Comparison of ENCODE assay signal across 8 cellular contexts in the genomic region with DNA sequence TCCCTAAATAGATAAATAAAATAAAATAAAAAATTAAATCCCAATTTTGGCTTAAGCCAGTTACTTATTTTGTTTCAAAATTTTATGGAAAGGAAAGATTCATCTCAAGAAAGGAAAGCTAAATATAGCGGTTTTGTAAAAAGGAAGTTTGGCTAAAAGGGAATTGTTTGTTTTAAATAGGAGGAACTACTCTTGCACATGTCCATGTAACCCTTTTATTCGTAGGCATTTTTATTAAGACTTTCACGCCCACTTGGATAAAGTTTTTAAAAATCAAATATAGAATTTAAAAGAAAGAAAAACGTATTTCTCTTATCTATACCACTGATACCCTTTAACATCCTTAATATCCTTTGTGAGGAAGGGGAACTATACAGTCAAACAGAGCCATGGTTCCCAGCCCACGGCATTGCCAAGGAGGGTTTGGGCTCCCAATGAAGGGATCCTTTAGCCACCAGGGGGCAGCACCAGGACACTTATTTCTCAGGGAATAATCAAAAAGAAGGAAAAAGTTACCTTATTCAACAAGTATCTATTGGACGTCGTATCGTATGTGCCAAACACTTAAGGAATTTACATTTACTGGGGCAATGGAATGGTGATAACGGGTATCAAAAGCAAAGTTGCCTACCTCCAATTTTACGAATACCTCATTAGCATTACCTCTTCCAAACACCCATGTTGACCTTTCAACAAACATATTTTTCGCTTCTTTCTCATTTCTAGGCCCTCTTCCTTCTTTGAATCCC. TPM values are rescaled to one million over a fixed set of nuclear protein-coding genes. Genes with fewer than 3 reads are reported as not detected.
DNase-seq lines count a peak whose midpoint lies in the region; ATAC-seq and TF ChIP-seq lines count a peak whose summit lies in the region.

No MANE protein-coding gene starts in this region.

- in situ Hi-C loops in GM13976 (cut with MboI; ENCODE audit: low sequenced_read_pairs, unreplicated experiment) = no loop called here

- H3K36me3 Mint-ChIP-seq in activated CD8-positive, alpha-beta T cell treated with anti-CD3 and anti-CD28 coated beads for 36 hours (ENCODE audit: low read depth) = no peaks in the 10 kb centered on the region
- peaks cover 2% of the 10 kb centered on the region for H3K36me3 Mint-ChIP-seq in memory B cell

- H3K27me3 Mint-ChIP-seq in activated CD8-positive, alpha-beta T cell treated with anti-CD3 and anti-CD28 coated beads for 36 hours = no peaks in the 10 kb centered on the region
- no peaks in the 10 kb centered on the region for H3K27me3 Mint-ChIP-seq in memory B cell

- peak; percentile 79 for TF ChIP-seq CTCF in GM13976 (IDR thresholded peaks at IDR 0.05; ENCODE audit: borderline replicate concordance, control extremely low read depth, extremely low read depth, insufficient read depth, missing control alignments)
- TF ChIP-seq CTCF in activated CD8-positive, alpha-beta T cell treated with anti-CD3 and anti-CD28 coated beads for 36 hours (IDR thresholded peaks at IDR 0.05) = peak; percentile 84

- no peak overlapping the region for H3K27ac Mint-ChIP-seq in activated CD8-positive, alpha-beta T cell treated with anti-CD3 and anti-CD28 coated beads for 36 hours
- no peak overlapping the region for H3K27ac Mint-ChIP-seq in memory B cell

- no peak overlapping the region for H3K4me3 Mint-ChIP-seq in activated CD8-positive, alpha-beta T cell treated with anti-CD3 and anti-CD28 coated beads for 36 hours
- no peak overlapping the region for H3K4me3 Mint-ChIP-seq in memory B cell

- peak; percentile 57 for DNase-seq in 8988T
- DNase-seq in GM13976 (ENCODE audit: low spot score) = peak; percentile 73
- peak; percentile 59 for DNase-seq in NCI-H510A treated with DMSO at 0.1 percent for 48 hours (lab: John Stamatoyannopoulos, UW)
- peak; percentile 94 for DNase-seq in activated CD8-positive, alpha-beta T cell treated with anti-CD3 and anti-CD28 coated beads for 36 hours
- peak; percentile 79 for DNase-seq in effector CD8-positive, alpha-beta T cell (lab: John Stamatoyannopoulos, UW)
- peak; percentile 72 to 78 for DNase-seq in memory B cell (ENCODE audit: low spot score in 2 of 2)
- DNase-seq in stimulated activated CD8-positive, alpha-beta memory T cell treated with anti-CD3 and anti-CD28 coated beads, Interleukin-12 subunit alpha, Interleukin-12 subunit beta, amount 100 ng/mL, for 4 hours (ENCODE audit: low read depth) = peak; percentile 48

- H3K4me1 Mint-ChIP-seq in activated CD8-positive, alpha-beta T cell treated with anti-CD3 and anti-CD28 coated beads for 36 hours (ENCODE audit: low read depth) = peaks cover 4% of the 10 kb centered on the region
- peaks cover 2% of the 10 kb centered on the region for H3K4me1 Mint-ChIP-seq in memory B cell

- CTCF ChIA-PET in activated CD8-positive, alpha-beta T cell treated with anti-CD3 and anti-CD28 coated beads for 36 hours (lab: Charles Lee) = interaction anchor here (0.7 to 2.1 kb wide), 7 partner anchors 10 to 245 kb away, joined by 3 to 6 read pairs (median 3); no protein-coding TSS in a partner anchor

- no peaks in the 10 kb centered on the region for H3K9me3 Mint-ChIP-seq in activated CD8-positive, alpha-beta T cell treated with anti-CD3 and anti-CD28 coated beads for 36 hours
- no peaks in the 10 kb centered on the region for H3K9me3 Mint-ChIP-seq in memory B cell

- POLR2A ChIA-PET in activated CD8-positive, alpha-beta T cell treated with anti-CD3 and anti-CD28 coated beads for 36 hours (lab: Charles Lee) = no interaction called here

- intact Hi-C loops in activated CD8-positive, alpha-beta T cell treated with anti-CD3 and anti-CD28 coated beads for 36 hours (cut with micrococcal nuclease) = loop anchor here (10.0 kb wide), 1 partner anchor 253 kb away; no protein-coding TSS in a partner anchor

- ATAC-seq in HG03139 (IDR thresholded peaks at IDR 0.05; ENCODE audit: unreplicated experiment) (peak; percentile 65), memory B cell (ENCODE audit: low read depth) (peak; percentile 75)
- peak; percentile 82 for ATAC-seq in activated CD8-positive, alpha-beta T cell treated with anti-CD3 and anti-CD28 coated beads for 36 hours

RNA-seq across cellular contexts. Expression of gene CDKN2AIP, which starts 27.7 kb away (rescaled TPM):
- total RNA-seq in activated CD8-positive, alpha-beta T cell treated with anti-CD3 and anti-CD28 coated beads for 36 hours = 10 to 100 TPM; 26.4 to 26.6 TPM

RNA-seq across cellular contexts. Expression of gene ING2, which starts 32.7 kb away (rescaled TPM):
- total RNA-seq in activated CD8-positive, alpha-beta T cell treated with anti-CD3 and anti-CD28 coated beads for 36 hours = 10 to 100 TPM; 18.2 to 21.0 TPM

Comparison
In these comparisons a context has a peak if more than half of its experiments do, and no peak if none do; other contexts are left out.
1. Peak in every context shown above with its lines: DNase-seq and ATAC-seq.